13 cellular contexts compared by ENCODE assay signal in genomic region chr14:22572562-22573058, GRCh38. TPM values are rescaled to one million over a fixed set of nuclear protein-coding genes. Genes with fewer than 3 reads are reported as not detected.
DNase-seq lines count a peak whose midpoint lies in the region; ATAC-seq, FAIRE-seq and TF ChIP-seq lines count a peak whose summit lies in the region.
"Had no signal": no experiment of that assay in that cellular context is flagged by ENCODE, and none has a peak within 500 bp of the region (broad histone marks: within the 10 kb centered on the region; RNA-seq: fewer than 3 reads in every experiment).

No MANE protein-coding gene starts in this region.

- peaks cover 29% of the 10 kb centered on the region for H3K4me1 Mint-ChIP-seq in activated T-helper 17 cell treated with anti-CD3 and anti-CD28 coated beads, Interleukin-2, amount 50 U/mL, for 72 hours

- H3K9me3 ChIP-seq in A549: no peaks in the 10 kb centered on the region
- H3K9me3 ChIP-seq in right atrium auricular region: no peaks in the 10 kb centered on the region
- H3K9me3 ChIP-seq: heart right ventricle had no signal

- no peak for TF ChIP-seq EP300 in A549 (IDR thresholded peaks at IDR 0.05)

- CTCF ChIA-PET in A549 (lab: Yijun Ruan, JAX): interaction anchor here (0.7 to 16.3 kb wide), 10 partner anchors 9 to 294 kb away, joined by 3 to 376 read pairs (median 62); partner anchors contain the start of genes ABHD4, DAD1 and OR6J1

- peaks cover 99% of the 10 kb centered on the region for H3K36me3 Mint-ChIP-seq in activated T-helper 17 cell treated with anti-CD3 and anti-CD28 coated beads, Interleukin-2, amount 50 U/mL, for 72 hours (ENCODE audit: low read depth)

- POLR2A ChIA-PET in A549 (lab: Yijun Ruan, JAX): interaction anchor here (0.7 to 2.2 kb wide), 3 partner anchors 17 to 300 kb away, joined by 5 to 7 read pairs (median 5); partner anchors contain the start of gene DAD1

- H3K4me1 ChIP-seq in A549 (peaks cover 40% of the 10 kb centered on the region), right atrium auricular region (peaks cover 0 to 9% of the 10 kb centered on the region in 2 donors)

- no peak for TF ChIP-seq RAD21 in A549 (conservative IDR thresholded peaks at IDR 0.05 in 1 of 2, IDR thresholded peaks at IDR 0.05 in 1 of 2)

- TF ChIP-seq CTCF in A549 (IDR thresholded peaks at IDR 0.05): no peak
- TF ChIP-seq CTCF in right atrium auricular region (IDR thresholded peaks at IDR 0.05): no peak

- DNase-seq in A549 (ENCODE audit: low read depth in 1 of 2, low spot score in 1 of 2) (peak; percentile 24 to 65), ELR (ENCODE audit: low read depth) (peak; percentile 25), foreskin melanocyte (peak; percentile 39), right atrium auricular region (ENCODE audit: low spot score) (no peak), GOT3 (lab: John Stamatoyannopoulos, UW) (no peak)
- DNase-seq: activated effector memory CD4-positive, alpha-beta T cell treated with Interleukin-2 at 50 U/mL for 16 hours; CD4-positive, CD25-positive, alpha-beta regulatory T cell; heart right ventricle; NCI-H1930 had no signal

- H3K4me3 ChIP-seq in A549 (no peak overlapping the region), right atrium auricular region (no peak overlapping the region)
- H3K4me3 ChIP-seq: heart right ventricle had no signal

- H3K27me3 ChIP-seq in right atrium auricular region: no peaks in the 10 kb centered on the region
- H3K27me3 ChIP-seq: heart right ventricle had no signal

- no peak for TF ChIP-seq POLR2A in A549 (IDR thresholded peaks at IDR 0.05; ENCODE audit: low read length)

- peaks cover 32% of the 10 kb centered on the region for H3K36me3 ChIP-seq in right atrium auricular region

- H3K27me3 Mint-ChIP-seq in activated T-helper 17 cell treated with anti-CD3 and anti-CD28 coated beads, Interleukin-2, amount 50 U/mL, for 72 hours: no peaks in the 10 kb centered on the region
- H3K27me3 Mint-ChIP-seq: CD4-positive, CD25-positive, alpha-beta regulatory T cell had no signal

- 10% methylated on average over 1 of the region's 1 CpG for WGBS in A549 (ENCODE audit: missing lambda C conversion rate)

- peak overlapping the region; percentile 51 for H3K27ac Mint-ChIP-seq in activated T-helper 17 cell treated with anti-CD3 and anti-CD28 coated beads, Interleukin-2, amount 50 U/mL, for 72 hours

- peak overlapping the region; percentile 67 to 75 for H3K27ac ChIP-seq in A549
- H3K27ac ChIP-seq in right atrium auricular region: no peak overlapping the region
- H3K27ac ChIP-seq: heart right ventricle had no signal

- H3K4me2 ChIP-seq in A549: peak overlapping the region; percentile 69

- peak overlapping the region; percentile 4 for H3K4me3 Mint-ChIP-seq in activated T-helper 17 cell treated with anti-CD3 and anti-CD28 coated beads, Interleukin-2, amount 50 U/mL, for 72 hours
- H3K4me3 Mint-ChIP-seq: CD4-positive, CD25-positive, alpha-beta regulatory T cell had no signal

- no peaks in the 10 kb centered on the region for H3K9me3 Mint-ChIP-seq in activated T-helper 17 cell treated with anti-CD3 and anti-CD28 coated beads, Interleukin-2, amount 50 U/mL, for 72 hours
- H3K9me3 Mint-ChIP-seq: CD4-positive, CD25-positive, alpha-beta regulatory T cell had no signal

- peak; percentile 70 for FAIRE-seq in A549 (lab: Jason Lieb, UNC)
- FAIRE-seq: TTC549 had no signal

- ATAC-seq in A549 (peak; percentile 69 to 72; a peak in 5 of 6 replicates), GM21619 (IDR thresholded peaks at IDR 0.05; ENCODE audit: unreplicated experiment) (no peak), GM21526 (IDR thresholded peaks at IDR 0.05; ENCODE audit: low FRiP score, unreplicated experiment) (no peak)
- ATAC-seq in activated T-helper 17 cell treated with anti-CD3 and anti-CD28 coated beads, Interleukin-2, amount 50 U/mL, for 72 hours (replicated peaks): no peak

TF ChIP-seq in A549, 52 proteins besides CTCF, POLR2A, EP300 and RAD21:
- TF ChIP-seq RCOR1 (IDR thresholded peaks at IDR 0.05; ENCODE audit: low read depth, low read length) (no peak), ZC3H11A (IDR thresholded peaks at IDR 0.05) (no peak), FOSL2 (IDR thresholded peaks at IDR 0.05) (peak; percentile 48; the same call in 1 of the 2 replicates), FOSL2 (CRISPR knock-in tag; IDR thresholded peaks at IDR 0.05) (peak; percentile 82), NFE2L2 (conservative IDR thresholded peaks at IDR 0.05; ENCODE audit: low read length) (no peak), ESRRA (IDR thresholded peaks at IDR 0.05; ENCODE audit: borderline replicate concordance, low read length) (peak; percentile 73; the same call in 1 of the 2 replicates), HOXB5 (CRISPR knock-in tag; IDR thresholded peaks at IDR 0.05) (no peak), TFCP2L1 (CRISPR knock-in tag; IDR thresholded peaks at IDR 0.05) (no peak), KDM5A (IDR thresholded peaks at IDR 0.05) (no peak), MAFK (IDR thresholded peaks at IDR 0.05; ENCODE audit: partially characterized antibody) (peak; percentile 92), NR3C1 (IDR thresholded peaks at IDR 0.05) (no peak), CBX2 (IDR thresholded peaks at IDR 0.05; ENCODE audit: borderline replicate concordance, low read depth) (no peak), EHMT2 (IDR thresholded peaks at IDR 0.05; ENCODE audit: low read depth) (no peak), HOXA7 (CRISPR knock-in tag; IDR thresholded peaks at IDR 0.05) (no peak), JUNB (IDR thresholded peaks at IDR 0.05) (peak; percentile 49), HOXB13 (CRISPR knock-in tag; IDR thresholded peaks at IDR 0.05; ENCODE audit: low read depth) (no peak), POLR2AphosphoS2 (conservative IDR thresholded peaks at IDR 0.05; ENCODE audit: low read length) (no peak), NPAS2 (CRISPR knock-in tag; IDR thresholded peaks at IDR 0.05; ENCODE audit: borderline replicate concordance) (no peak), HDAC2 (IDR thresholded peaks at IDR 0.05) (no peak), RARB (CRISPR knock-in tag; IDR thresholded peaks at IDR 0.05) (no peak), CHD4 (IDR thresholded peaks at IDR 0.05; ENCODE audit: borderline replicate concordance) (no peak)
- TF ChIP-seq, protein P1, sequence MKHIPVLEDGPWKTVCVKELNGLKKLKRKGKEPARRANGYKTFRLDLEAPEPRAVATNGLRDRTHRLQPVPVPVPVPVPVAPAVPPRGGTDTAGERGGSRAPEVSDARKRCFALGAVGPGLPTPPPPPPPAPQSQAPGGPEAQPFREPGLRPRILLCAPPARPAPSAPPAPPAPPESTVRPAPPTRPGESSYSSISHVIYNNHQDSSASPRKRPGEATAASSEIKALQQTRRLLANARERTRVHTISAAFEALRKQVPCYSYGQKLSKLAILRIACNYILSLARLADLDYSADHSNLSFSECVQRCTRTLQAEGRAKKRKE (CRISPR knock-in tag; IDR thresholded peaks at IDR 0.05; ENCODE audit: low read depth): no peak

RNA-seq across cellular contexts. Expression of gene DAD1, which starts 16.4 kb away (rescaled TPM):
- polyA plus RNA-seq in A549 (2011; rRNA removed) (458 and 474 TPM in 2 replicates), A549 (2017; fragmentation: RNase III; extraction: RNeasy Plus Mini Kit Qiagen cat#74134 plus additional on column Dnase treatment) (314 to 317 TPM (median 317 TPM) in 3 replicates)
- polyA plus RNA-seq in A549 (2012; cell fraction: cytosol; rRNA removed): 417 and 429 TPM in 2 replicates
- polyA plus RNA-seq in A549 (2012; cell fraction: nucleus; rRNA removed): 241 and 387 TPM in 2 replicates
- 144 and 183 TPM in 2 replicates for polyA minus RNA-seq in A549 (2011; rRNA and poly(A)+ RNA removed)
- 100 to 1,000 TPM; 218 to 229 TPM for total RNA-seq in activated T-helper 17 cell treated with anti-CD3 and anti-CD28 coated beads, Interleukin-2, amount 50 U/mL, for 72 hours
- total RNA-seq in right atrium auricular region: 100 to 1,000 TPM; 250 to 251 TPM

RNA-seq across cellular contexts. Expression of gene ABHD4, which starts 25.5 kb away (rescaled TPM):
- polyA plus RNA-seq in A549 (2011; rRNA removed): 58.3 and 75.0 TPM in 2 replicates
- polyA plus RNA-seq in A549 (2012; cell fraction: cytosol; rRNA removed): 70.0 and 92.8 TPM in 2 replicates
- polyA plus RNA-seq in A549 (2012; cell fraction: nucleus; rRNA removed): 89.5 and 91.0 TPM in 2 replicates
- polyA plus RNA-seq in A549 (2017; fragmentation: RNase III; extraction: RNeasy Plus Mini Kit Qiagen cat#74134 plus additional on column Dnase treatment): 63.4 to 70.7 TPM (median 66.5 TPM) in 3 replicates
- 57.6 and 74.4 TPM in 2 replicates for polyA minus RNA-seq in A549 (2011; rRNA and poly(A)+ RNA removed)
- 10 to 100 TPM; 11.2 to 31.0 TPM for total RNA-seq in activated T-helper 17 cell treated with anti-CD3 and anti-CD28 coated beads, Interleukin-2, amount 50 U/mL, for 72 hours
- 10 to 100 TPM; 20.9 to 25.4 TPM for total RNA-seq in right atrium auricular region

Comparison
In these comparisons a context has a peak if more than half of its experiments do, and no peak if none do; other contexts are left out.
1. ATAC-seq: peak in A549 (2 of 2); none in activated T-helper 17 cell treated with anti-CD3 and anti-CD28 coated beads, Interleukin-2, amount 50 U/mL, for 72 hours (single experiment), GM21619 (single experiment) and GM21526 (single experiment).
2. DNase-seq: peak in A549 (2 of 2), ELR (single experiment) and foreskin melanocyte (single experiment); none in right atrium auricular region (single experiment) and GOT3 (single experiment).
3. H3K27ac ChIP-seq: peak in A549 (2 of 2); none in right atrium auricular region (0 of 2).